Comparison of ENCODE assay signal across 1 cellular context in the genomic region with DNA sequence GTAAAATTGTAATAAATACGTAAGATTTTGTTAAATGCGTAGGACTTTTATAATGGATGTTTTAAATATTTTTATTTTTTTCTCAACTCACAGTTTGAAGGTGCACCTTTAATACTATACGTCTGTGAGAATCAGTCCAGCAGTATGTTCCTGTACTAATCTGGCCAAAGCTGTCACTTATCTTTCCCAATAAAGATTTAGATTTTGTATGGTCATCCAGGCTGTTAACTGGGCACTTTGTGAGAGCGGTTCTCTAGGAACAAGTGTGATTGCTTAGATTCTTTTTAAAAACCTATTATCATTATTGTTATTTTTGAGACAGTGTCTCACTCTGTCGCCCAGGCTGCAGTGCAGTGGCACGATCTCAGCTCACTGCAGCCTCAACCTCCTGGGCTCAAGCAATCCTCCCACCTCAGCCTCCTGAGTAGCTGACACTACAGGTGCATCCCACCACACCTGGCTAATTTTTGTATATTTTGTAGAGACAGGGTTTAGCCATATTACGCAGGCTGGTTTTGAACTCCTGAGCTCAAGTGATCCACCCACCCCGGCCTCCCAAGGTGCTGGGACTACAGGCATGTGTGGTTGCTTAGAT.
TF ChIP-seq lines count a peak whose summit lies in the region.

No MANE protein-coding gene starts in this region.

TF ChIP-seq in GM12878, 131 proteins besides CTCF, POLR2A, EP300 and RAD21:
- TF ChIP-seq, protein P1, sequence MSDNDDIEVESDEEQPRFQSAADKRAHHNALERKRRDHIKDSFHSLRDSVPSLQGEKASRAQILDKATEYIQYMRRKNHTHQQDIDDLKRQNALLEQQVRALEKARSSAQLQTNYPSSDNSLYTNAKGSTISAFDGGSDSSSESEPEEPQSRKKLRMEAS (IDR thresholded peaks at IDR 0.05; ENCODE audit: low read depth, low read length), result no peak
- TF ChIP-seq, protein P2, sequence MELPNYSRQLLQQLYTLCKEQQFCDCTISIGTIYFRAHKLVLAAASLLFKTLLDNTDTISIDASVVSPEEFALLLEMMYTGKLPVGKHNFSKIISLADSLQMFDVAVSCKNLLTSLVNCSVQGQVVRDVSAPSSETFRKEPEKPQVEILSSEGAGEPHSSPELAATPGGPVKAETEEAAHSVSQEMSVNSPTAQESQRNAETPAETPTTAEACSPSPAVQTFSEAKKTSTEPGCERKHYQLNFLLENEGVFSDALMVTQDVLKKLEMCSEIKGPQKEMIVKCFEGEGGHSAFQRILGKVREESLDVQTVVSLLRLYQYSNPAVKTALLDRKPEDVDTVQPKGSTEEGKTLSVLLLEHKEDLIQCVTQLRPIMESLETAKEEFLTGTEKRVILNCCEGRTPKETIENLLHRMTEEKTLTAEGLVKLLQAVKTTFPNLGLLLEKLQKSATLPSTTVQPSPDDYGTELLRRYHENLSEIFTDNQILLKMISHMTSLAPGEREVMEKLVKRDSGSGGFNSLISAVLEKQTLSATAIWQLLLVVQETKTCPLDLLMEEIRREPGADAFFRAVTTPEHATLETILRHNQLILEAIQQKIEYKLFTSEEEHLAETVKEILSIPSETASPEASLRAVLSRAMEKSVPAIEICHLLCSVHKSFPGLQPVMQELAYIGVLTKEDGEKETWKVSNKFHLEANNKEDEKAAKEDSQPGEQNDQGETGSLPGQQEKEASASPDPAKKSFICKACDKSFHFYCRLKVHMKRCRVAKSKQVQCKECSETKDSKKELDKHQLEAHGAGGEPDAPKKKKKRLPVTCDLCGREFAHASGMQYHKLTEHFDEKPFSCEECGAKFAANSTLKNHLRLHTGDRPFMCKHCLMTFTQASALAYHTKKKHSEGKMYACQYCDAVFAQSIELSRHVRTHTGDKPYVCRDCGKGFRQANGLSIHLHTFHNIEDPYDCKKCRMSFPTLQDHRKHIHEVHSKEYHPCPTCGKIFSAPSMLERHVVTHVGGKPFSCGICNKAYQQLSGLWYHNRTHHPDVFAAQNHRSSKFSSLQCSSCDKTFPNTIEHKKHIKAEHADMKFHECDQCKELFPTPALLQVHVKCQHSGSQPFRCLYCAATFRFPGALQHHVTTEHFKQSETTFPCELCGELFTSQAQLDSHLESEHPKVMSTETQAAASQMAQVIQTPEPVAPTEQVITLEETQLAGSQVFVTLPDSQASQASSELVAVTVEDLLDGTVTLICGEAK (IDR thresholded peaks at IDR 0.05; ENCODE audit: borderline replicate concordance), result peak; percentile 76; the same call in 1 of the 2 replicates
- no peak for TF ChIP-seq NFYA (IDR thresholded peaks at IDR 0.05; ENCODE audit: borderline replicate concordance, low read depth, low read length)
